In the genomic region with DNA sequence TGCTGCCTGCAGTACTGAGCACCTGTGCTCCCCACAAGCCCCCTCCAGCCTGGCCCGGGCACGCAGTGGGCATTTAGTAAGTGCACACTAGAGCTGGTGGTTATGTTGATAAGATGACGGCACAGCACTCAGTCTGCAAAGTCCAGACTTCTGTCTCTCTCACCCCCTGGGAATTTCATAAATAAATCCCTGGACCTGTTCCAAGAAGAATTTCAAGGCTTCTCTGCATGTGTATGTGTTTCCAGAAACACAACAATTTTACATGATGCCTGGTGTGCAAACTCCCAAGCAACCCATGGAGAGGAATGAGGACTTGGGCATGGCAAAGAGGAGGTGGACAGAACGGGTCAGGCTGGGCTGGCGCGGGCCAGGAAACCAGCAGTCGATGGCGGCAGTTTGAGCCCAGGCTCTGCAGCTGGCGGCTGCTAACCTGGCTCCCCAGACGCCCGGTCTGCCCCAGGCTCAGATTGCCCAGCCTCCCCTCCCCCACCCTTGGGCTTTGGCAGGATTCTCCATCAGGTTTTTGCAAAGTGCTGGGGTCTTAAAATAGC, we compare ENCODE assay signal across 12 cellular contexts. TPM values are rescaled to one million over a fixed set of nuclear protein-coding genes. Genes with fewer than 3 reads are reported as not detected.
DNase-seq lines count a peak whose midpoint lies in the region; ATAC-seq and TF ChIP-seq lines count a peak whose summit lies in the region.
"Had no signal": no experiment of that assay in that cellular context is flagged by ENCODE, and none has a peak within 500 bp of the region (broad histone marks: within the 10 kb centered on the region; RNA-seq: fewer than 3 reads in every experiment).

No MANE protein-coding gene starts in this region.

- H3K4me3 ChIP-seq in BLaER1 (peak overlapping the region; percentile 37), body of pancreas (no peak overlapping the region)

- 0 out of 2 replicates have a peak overlapping the region, but pooled peaks have one; percentile 27 for H3K9ac ChIP-seq in BLaER1

- H3K27me3 ChIP-seq in BLaER1 (no peaks in the 10 kb centered on the region), body of pancreas (no peaks in the 10 kb centered on the region)

- DNase-seq in NCI-H1694 treated with DMSO at 0.1 percent for 48 hours (lab: John Stamatoyannopoulos, UW) (peak; percentile 35), body of pancreas (no peak), iris pigment epithelial cell (ENCODE audit: low read depth) (peak; percentile 78), SIG-M5 treated with dmso at 0.1 percent for 504 hours (lab: John Stamatoyannopoulos, UW; ENCODE audit: unreplicated experiment) (no peak)
- DNase-seq in activated naive CD4-positive, alpha-beta T cell treated with anti-CD3 and anti-CD28 coated beads, Interleukin-2, amount 50 U/mL, for 72 hours (ENCODE audit: low spot score in 2 of 2) = no peak

- TF ChIP-seq POLR2A in body of pancreas (IDR thresholded peaks at IDR 0.05) = no peak

- H3K4me1 ChIP-seq in BLaER1 (peaks cover 36% of the 10 kb centered on the region), body of pancreas (peaks cover 11% of the 10 kb centered on the region)

- peaks cover 6 to 18% of the 10 kb centered on the region in 2 donors for H3K36me3 Mint-ChIP-seq in activated naive CD4-positive, alpha-beta T cell treated with anti-CD3 and anti-CD28 coated beads, Interleukin-2, amount 50 U/mL, for 72 hours

- H3K27ac ChIP-seq in BLaER1 = peak overlapping the region; percentile 39; the same call in 1 of the 2 replicates
- no peak overlapping the region for H3K27ac ChIP-seq in body of pancreas
- H3K27ac ChIP-seq: C4-2B had no signal

- no peak overlapping the region for H3K27ac Mint-ChIP-seq in activated naive CD4-positive, alpha-beta T cell treated with anti-CD3 and anti-CD28 coated beads, Interleukin-2, amount 50 U/mL, for 72 hours
- H3K27ac Mint-ChIP-seq: T-helper 1 cell treated with Interleukin-12 subunit alpha and Interleukin-12 subunit beta and Interleukin-4 antibody, amounts not matched to agents 30 μg/mL and 1 μg/mL, for 36 hours had no signal

- ATAC-seq in body of pancreas = peak; percentile 60
- no peak for ATAC-seq in HG03342 (IDR thresholded peaks at IDR 0.05; ENCODE audit: unreplicated experiment)
- ATAC-seq in activated naive CD4-positive, alpha-beta T cell treated with anti-CD3 and anti-CD28 coated beads, Interleukin-2, amount 50 U/mL, for 72 hours = no peak
- ATAC-seq in GM18909 (IDR thresholded peaks at IDR 0.05; ENCODE audit: poor library complexity, unreplicated experiment) = no peak

- H3K9me3 Mint-ChIP-seq in activated naive CD4-positive, alpha-beta T cell treated with anti-CD3 and anti-CD28 coated beads, Interleukin-2, amount 50 U/mL, for 72 hours = peaks cover 6 to 16% of the 10 kb centered on the region in 2 donors

- peak overlapping the region; percentile 79 for H3K4me2 ChIP-seq in BLaER1

- H3K36me3 ChIP-seq in BLaER1 (no peaks in the 10 kb centered on the region), body of pancreas (replicated peaks in 1 of 2; ENCODE audit: insufficient read depth in 1 of 2, low read depth in 2 of 2) (no peaks in the 10 kb centered on the region)

- intact Hi-C loops in body of pancreas (cut with DNase I) = no loop called here

- no peaks in the 10 kb centered on the region for H4K20me1 ChIP-seq in BLaER1

- H3K9me3 ChIP-seq in BLaER1 (peaks cover 19% of the 10 kb centered on the region), body of pancreas (no peaks in the 10 kb centered on the region)

- no peak for TF ChIP-seq CTCF in body of pancreas (IDR thresholded peaks at IDR 0.05)

- 11 to 36% methylated on average over 11 of the region's 11 CpGs for WGBS in body of pancreas, 2 donors

RNA-seq across cellular contexts. Expression of a gene that starts 10.4 kb away (rescaled TPM):
- total RNA-seq in body of pancreas = 10 to 100 TPM; 19.8 to 21.8 TPM
- 1 to 10 TPM; 5.2 to 9.0 TPM for total RNA-seq in activated naive CD4-positive, alpha-beta T cell treated with anti-CD3 and anti-CD28 coated beads, Interleukin-2, amount 50 U/mL, for 72 hours

RNA-seq across cellular contexts. Expression of a gene that starts 33.8 kb away (rescaled TPM):
- 10 to 100 TPM; 37.1 to 93.9 TPM for total RNA-seq in body of pancreas
- not detected for total RNA-seq in activated naive CD4-positive, alpha-beta T cell treated with anti-CD3 and anti-CD28 coated beads, Interleukin-2, amount 50 U/mL, for 72 hours

RNA-seq across cellular contexts. Expression of a gene that starts 53.2 kb away (rescaled TPM):
- total RNA-seq in body of pancreas = not detected
- not detected for total RNA-seq in activated naive CD4-positive, alpha-beta T cell treated with anti-CD3 and anti-CD28 coated beads, Interleukin-2, amount 50 U/mL, for 72 hours
- total RNA-seq: kidney epithelial cell, renal cortical epithelial cell had no signal

Comparison
In these comparisons a context has a peak if more than half of its experiments do, and no peak if none do; other contexts are left out.
1. DNase-seq: peak in NCI-H1694 treated with DMSO at 0.1 percent for 48 hours (single experiment) and iris pigment epithelial cell (single experiment); none in body of pancreas (0 of 4), activated naive CD4-positive, alpha-beta T cell treated with anti-CD3 and anti-CD28 coated beads, Interleukin-2, amount 50 U/mL, for 72 hours (0 of 2) and SIG-M5 treated with dmso at 0.1 percent for 504 hours (single experiment).
2. RNA of a gene that starts 33.8 kb away (total RNA-seq): 37.1 to 93.9 TPM in body of pancreas; not detected in activated naive CD4-positive, alpha-beta T cell treated with anti-CD3 and anti-CD28 coated beads, Interleukin-2, amount 50 U/mL, for 72 hours; every median in the first group is over 10 times any median in the second.